10 cellular contexts compared by ENCODE assay signal in genomic region chr1:42950146-42950480, GRCh38. TPM values are rescaled to one million over a fixed set of nuclear protein-coding genes. Genes with fewer than 3 reads are reported as not detected.
A peak's percentile ranks its signal among the peaks of the same experiment; 100 is the strongest.
DNase-seq lines count a peak whose midpoint lies in the region; ATAC-seq, FAIRE-seq and TF ChIP-seq lines count a peak whose summit lies in the region.
"Had no signal": no experiment of that assay in that cellular context is flagged by ENCODE, and none has a peak within 500 bp of the region (broad histone marks: within the 10 kb centered on the region; RNA-seq: fewer than 3 reads in every experiment).

No MANE protein-coding gene starts in this region.

- H3K27ac ChIP-seq in A549, result peak overlapping the region; percentile 68 to 91; a peak in 5 of 6 replicates
- H3K27ac ChIP-seq in HCT116 (ENCODE audit: low read depth, low read length), result peak overlapping the region; percentile 2; the same call in 1 of the 2 replicates
- peak overlapping the region; percentile 56 to 74 for H3K27ac ChIP-seq in kidney (ENCODE audit: low read depth in 2 of 2, low read length in 2 of 2)

- H3K4me2 ChIP-seq in A549 (peak overlapping the region; percentile 62), HCT116 (ENCODE audit: low read length) (peak overlapping the region; percentile 43)

- H3K27ac Mint-ChIP-seq in activated naive CD8-positive, alpha-beta T cell treated with anti-CD3 and anti-CD28 coated beads, Interleukin-2, amount 10 ng/mL, durations not matched to agents 7 days and 5 days, result peak overlapping the region; percentile 81

- H4K20me1 ChIP-seq in HCT116 (ENCODE audit: insufficient read depth), result no peaks in the 10 kb centered on the region; the same call in 1 of the 2 replicates

- H3K9ac ChIP-seq in HCT116 (ENCODE audit: low read length) (peak overlapping the region; percentile 31; the same call in 1 of the 2 replicates), kidney (ENCODE audit: low read length in 2 of 2) (peak overlapping the region in 1 of 2 donors; percentile 47)

- H3K9me3 ChIP-seq in A549 (no peaks in the 10 kb centered on the region), HCT116 (ENCODE audit: control insufficient read depth in 1 of 2, insufficient read depth in 1 of 2, low read depth in 1 of 2, low read length in 2 of 2) (no peaks in the 10 kb centered on the region), kidney (ENCODE audit: control insufficient read depth in 1 of 2, low read length in 2 of 2) (no peaks in the 10 kb centered on the region)

- H3K27me3 Mint-ChIP-seq in activated naive CD8-positive, alpha-beta T cell treated with anti-CD3 and anti-CD28 coated beads, Interleukin-2, amount 10 ng/mL, durations not matched to agents 7 days and 5 days, result no peaks in the 10 kb centered on the region
- H3K27me3 Mint-ChIP-seq: activated CD4-positive, alpha-beta T cell treated with anti-CD3 and anti-CD28 coated beads for 36 hours had no signal

- no peak for TF ChIP-seq RAD21 in A549 (conservative IDR thresholded peaks at IDR 0.05 in 1 of 2, IDR thresholded peaks at IDR 0.05 in 1 of 2)
- no peak for TF ChIP-seq RAD21 in HCT116 (IDR thresholded peaks at IDR 0.05; ENCODE audit: low read depth)

- no peak for TF ChIP-seq EP300 in A549 (IDR thresholded peaks at IDR 0.05)

- TF ChIP-seq CTCF in A549 (IDR thresholded peaks at IDR 0.05) (no peak), HCT116 (IDR thresholded peaks at IDR 0.05 in 2 of 3, conservative IDR thresholded peaks at IDR 0.05 in 1 of 3; ENCODE audit: borderline replicate concordance in 1 of 3, insufficient read depth in 1 of 3, low read depth in 2 of 3, low read length in 2 of 3) (no peak), kidney (IDR thresholded peaks at IDR 0.05; ENCODE audit: borderline replicate concordance, extremely low read depth, insufficient read depth) (no peak), D721Med (IDR thresholded peaks at IDR 0.05; ENCODE audit: insufficient read depth, missing control alignments) (no peak)

- POLR2A ChIA-PET in A549 (lab: Yijun Ruan, JAX) (interaction anchor here (1.4 kb wide), 1 partner anchor 9 kb away, joined by 3 read pairs; no protein-coding TSS in a partner anchor), HCT116 (lab: Charles Lee) (interaction anchor here (1.1 to 1.9 kb wide), 2 partner anchors 8 to 13 kb away, joined by 3 to 5 read pairs; no protein-coding TSS in a partner anchor)
- POLR2A ChIA-PET in activated naive CD8-positive, alpha-beta T cell treated with anti-CD3 and anti-CD28 coated beads, Interleukin-2, amount 10 ng/mL, durations not matched to agents 7 days and 5 days (lab: Charles Lee), result interaction anchor here (1.9 to 4.5 kb wide), 2 partner anchors 14 to 18 kb away, joined by 5 to 35 read pairs; no protein-coding TSS in a partner anchor

- DNase-seq in A549 (ENCODE audit: low read depth in 1 of 2, low spot score in 1 of 2) (no peak), HCT116 (ENCODE audit: low read depth, low spot score) (no peak), kidney (no peak), D721Med (ENCODE audit: insufficient read length, low spot score) (no peak), cerebellar cortex (ENCODE audit: low spot score) (no peak), COLO668 (lab: John Stamatoyannopoulos, UW; ENCODE audit: unreplicated experiment) (no peak), GM19240 (ENCODE audit: insufficient read length, low spot score) (no peak)
- no peak for DNase-seq in activated naive CD8-positive, alpha-beta T cell treated with anti-CD3 and anti-CD28 coated beads, Interleukin-2, amount 10 ng/mL, durations not matched to agents 7 days and 5 days
- DNase-seq: activated CD4-positive, alpha-beta T cell treated with anti-CD3 and anti-CD28 coated beads for 36 hours; NCI-H510A had no signal

- no TSS peak for BruUV-seq in HCT116 (replicated peaks; lab: Mats Ljungman, UMichigan)

- peaks cover 98% of the 10 kb centered on the region for H3K79me2 ChIP-seq in HCT116 (ENCODE audit: insufficient read depth, low read length)

- RAD21 ChIA-PET in HCT116 (lab: Charles Lee; ENCODE audit: low non-redundant PET in 1 of 2, low total read pairs in 2 of 2, uncharacterized antibody in 2 of 2, unreplicated experiment in 2 of 2), result no interaction called here

- H3K27me3 ChIP-seq in HCT116 (ENCODE audit: insufficient read depth, low read length), result no peaks in the 10 kb centered on the region

- no peak overlapping the region for H2AFZ ChIP-seq in HCT116 (ENCODE audit: low read depth, low read length, poor library complexity, severe bottlenecking)

- WGBS in A549 (ENCODE audit: missing lambda C conversion rate), result 64% methylated on average over 5 of the region's 5 CpGs

- CTCF ChIA-PET in A549 (lab: Yijun Ruan, JAX) (interaction anchor here (1.0 to 2.0 kb wide), 4 partner anchors 8 to 27 kb away, joined by 3 to 4 read pairs (median 4); no protein-coding TSS in a partner anchor), HCT116 (lab: Charles Lee) (no interaction called here)

- H3K4me1 Mint-ChIP-seq in activated naive CD8-positive, alpha-beta T cell treated with anti-CD3 and anti-CD28 coated beads, Interleukin-2, amount 10 ng/mL, durations not matched to agents 7 days and 5 days, result peaks cover 80% of the 10 kb centered on the region

- H3K9me2 ChIP-seq in HCT116 (ENCODE audit: insufficient read depth), result no peaks in the 10 kb centered on the region

- peak overlapping the region; percentile 63 for H3K4me3 Mint-ChIP-seq in activated naive CD8-positive, alpha-beta T cell treated with anti-CD3 and anti-CD28 coated beads, Interleukin-2, amount 10 ng/mL, durations not matched to agents 7 days and 5 days
- H3K4me3 Mint-ChIP-seq: activated CD4-positive, alpha-beta T cell treated with anti-CD3 and anti-CD28 coated beads for 36 hours had no signal

- no peak for FAIRE-seq in A549 (lab: Jason Lieb, UNC)
- FAIRE-seq in kidney (lab: Jason Lieb, UNC), result no peak
- FAIRE-seq in D721Med (lab: Jason Lieb, UNC), result no peak

- peaks cover 0 to 27% of the 10 kb centered on the region in 2 experiments; a peak in 2 of 4 replicates for H3K36me3 ChIP-seq in HCT116 (ENCODE audit: control insufficient read depth in 1 of 2, insufficient read depth in 2 of 2, low read length in 2 of 2)
- H3K36me3 ChIP-seq in kidney (ENCODE audit: control insufficient read depth in 1 of 2, insufficient read depth in 2 of 2, low read length in 2 of 2), result no peaks in the 10 kb centered on the region

- no peak overlapping the region for H3K4me3 ChIP-seq in A549
- no peak overlapping the region for H3K4me3 ChIP-seq in HCT116 (replicated peaks in 1 of 2; ENCODE audit: low read depth in 1 of 2, low read length in 2 of 2)
- H3K4me3 ChIP-seq in kidney (ENCODE audit: low read length in 2 of 2), result no peak overlapping the region

- peaks cover 40% of the 10 kb centered on the region for H3K36me3 Mint-ChIP-seq in activated naive CD8-positive, alpha-beta T cell treated with anti-CD3 and anti-CD28 coated beads, Interleukin-2, amount 10 ng/mL, durations not matched to agents 7 days and 5 days

- H3K4me1 ChIP-seq in A549 (peaks cover 98% of the 10 kb centered on the region), HCT116 (ENCODE audit: control insufficient read depth in 1 of 2, insufficient read depth in 2 of 2, low read length in 2 of 2) (peaks cover 69 to 98% of the 10 kb centered on the region in 2 experiments), kidney (ENCODE audit: control insufficient read depth in 1 of 2, insufficient read depth in 1 of 2, low read depth in 1 of 2, low read length in 2 of 2) (peaks cover 24 to 39% of the 10 kb centered on the region in 2 donors)

- ATAC-seq in A549 (no peak), HCT116 (no peak)
- ATAC-seq in activated naive CD8-positive, alpha-beta T cell treated with anti-CD3 and anti-CD28 coated beads, Interleukin-2, amount 10 ng/mL, durations not matched to agents 7 days and 5 days (ENCODE audit: low read depth), result no peak
- ATAC-seq: activated CD4-positive, alpha-beta T cell treated with anti-CD3 and anti-CD28 coated beads for 36 hours had no signal

- TF ChIP-seq POLR2A in A549 (IDR thresholded peaks at IDR 0.05; ENCODE audit: low read length) (no peak), HCT116 (IDR thresholded peaks at IDR 0.05; ENCODE audit: borderline replicate concordance, extremely low read depth, insufficient read depth, insufficient read length) (no peak)

- intact Hi-C loops in HCT116 (cut with micrococcal nuclease), result no loop called here
- intact Hi-C loops in kidney (cut with DNase I), result no loop called here

- H3K9me3 Mint-ChIP-seq in activated naive CD8-positive, alpha-beta T cell treated with anti-CD3 and anti-CD28 coated beads, Interleukin-2, amount 10 ng/mL, durations not matched to agents 7 days and 5 days, result no peaks in the 10 kb centered on the region

TF ChIP-seq in A549, 52 proteins besides CTCF, POLR2A, EP300 and RAD21 (continues in another document):
- TF ChIP-seq EHF (CRISPR knock-in tag; IDR thresholded peaks at IDR 0.05), result no peak
- no peak for TF ChIP-seq HEYL (CRISPR knock-in tag; IDR thresholded peaks at IDR 0.05)
- no peak for TF ChIP-seq SMC3 (IDR thresholded peaks at IDR 0.05)
- no peak for TF ChIP-seq JUNB (IDR thresholded peaks at IDR 0.05)
- no peak for TF ChIP-seq ZC3H11A (IDR thresholded peaks at IDR 0.05)
- no peak for TF ChIP-seq MAZ (IDR thresholded peaks at IDR 0.05; ENCODE audit: borderline replicate concordance, low read depth, low read length)
- TF ChIP-seq POLR2AphosphoS2 (conservative IDR thresholded peaks at IDR 0.05; ENCODE audit: low read length), result no peak
- no peak for TF ChIP-seq FOXS1 (CRISPR knock-in tag; IDR thresholded peaks at IDR 0.05)
- no peak for TF ChIP-seq CEBPB (IDR thresholded peaks at IDR 0.05)

TF ChIP-seq in HCT116, 20 proteins besides CTCF, POLR2A, EP300 and RAD21 (continues in another document):
- TF ChIP-seq YY1 (IDR thresholded peaks at IDR 0.05; ENCODE audit: extremely low read depth, insufficient replicate concordance, low read depth, low read length), result no peak

RNA-seq across cellular contexts. Expression of gene SLC2A1, which starts 8.6 kb away (rescaled TPM):
- polyA plus RNA-seq in A549 (2011; rRNA removed), result 106 and 107 TPM in 2 replicates
- 118 and 141 TPM in 2 replicates for polyA plus RNA-seq in A549 (2012; cell fraction: cytosol; rRNA removed)
- polyA plus RNA-seq in A549 (2012; cell fraction: nucleus; rRNA removed), result 397 and 557 TPM in 2 replicates
- polyA plus RNA-seq in A549 (2017; fragmentation: RNase III; extraction: RNeasy Plus Mini Kit Qiagen cat#74134 plus additional on column Dnase treatment), result 103 to 137 TPM (median 124 TPM) in 3 replicates
- polyA minus RNA-seq in A549 (2011; rRNA and poly(A)+ RNA removed), result 122 and 160 TPM in 2 replicates
- total RNA-seq in HCT116 (2021; ENCODE audit: unreplicated experiment), result 248 TPM
- polyA plus RNA-seq in HCT116 (2012), result 419 and 518 TPM in 2 replicates
- total RNA-seq in activated naive CD8-positive, alpha-beta T cell treated with anti-CD3 and anti-CD28 coated beads, Interleukin-2, amount 10 ng/mL, durations not matched to agents 7 days and 5 days, result 10 to 100 TPM; 80.8 to 82.3 TPM
- total RNA-seq in kidney, result 55.9 TPM
- 28.6 TPM for polyA plus RNA-seq in kidney (ENCODE audit: insufficient read depth, low read depth, low replicate concordance)

Comparison
In these comparisons a context has a peak if more than half of its experiments do, and no peak if none do; other contexts are left out.
1. H3K27ac ChIP-seq: peak in every context shown above with its lines; median percentile 80 in A549; 65 in kidney; 2 in HCT116.